8 cellular contexts compared by ENCODE assay signal in genomic region chr12:55973598-55974307, GRCh38. TPM values are rescaled to one million over a fixed set of nuclear protein-coding genes. Genes with fewer than 3 reads are reported as not detected.
A peak's percentile ranks its signal among the peaks of the same experiment; 100 is the strongest.
DNase-seq lines count a peak whose midpoint lies in the region; ATAC-seq and TF ChIP-seq lines count a peak whose summit lies in the region.

TSS of gene RAB5B (plus strand) at chr12:55974078. CDS start at chr12:55986961, 12,883 bp downstream.

- peak within 1 kb of the TSS; percentile 93 for H3K4me3 ChIP-seq in upper lobe of right lung

- H3K4me1 ChIP-seq in upper lobe of right lung: peaks cover 33% of the 10 kb centered on the region

- intact Hi-C loops in T-helper 1 cell treated with Interleukin-12 subunit alpha and Interleukin-12 subunit beta and Interleukin-4 antibody, amounts not matched to agents 30 ng/mL and 1 ng/mL, for 36 hours (cut with micrococcal nuclease): loop anchor here (1.0 to 5.0 kb wide), 26 partner anchors 7 to 1779 kb away; partner anchors contain the start of genes BLOC1S1, CDK2, CDK4 and COQ10A
- intact Hi-C loops in left cardiac atrium (cut with DNase I): no loop called here
- intact Hi-C loops in posterior vena cava (cut with DNase I): no loop called here
- intact Hi-C loops in upper lobe of right lung (cut with DNase I): no loop called here

- peak within 1 kb of the TSS; percentile 96 for H3K27ac ChIP-seq in upper lobe of right lung

- DNase-seq in NCI-H1694 (lab: John Stamatoyannopoulos, UW) (peak; percentile 99), amygdala (lab: John Stamatoyannopoulos, UW) (peak; percentile 69 to 100 (median 99)), left cardiac atrium (peak; percentile 99), posterior vena cava (ENCODE audit: low spot score) (peak; percentile 100), upper lobe of right lung (peak; percentile 99)

- H3K27me3 ChIP-seq in upper lobe of right lung: no peaks in the 10 kb centered on the region

- H3K36me3 ChIP-seq in upper lobe of right lung: peaks cover 6% of the 10 kb centered on the region

- peak; percentile 38 for TF ChIP-seq CTCF in upper lobe of right lung (IDR thresholded peaks at IDR 0.05)

- ATAC-seq in GM18498 (IDR thresholded peaks at IDR 0.05; ENCODE audit: unreplicated experiment): peak; percentile 91
- ATAC-seq in HG02885 (IDR thresholded peaks at IDR 0.05; ENCODE audit: poor library complexity, unreplicated experiment): peak; percentile 92
- peak; percentile 94 to 95 for ATAC-seq in left cardiac atrium
- ATAC-seq in upper lobe of right lung: peak; percentile 94

- no peaks in the 10 kb centered on the region for H3K9me3 ChIP-seq in upper lobe of right lung

RNA-seq across cellular contexts. Expression of gene RAB5B, which starts in this region (rescaled TPM):
- total RNA-seq in T-helper 1 cell treated with Interleukin-12 subunit alpha and Interleukin-12 subunit beta and Interleukin-4 antibody, amounts not matched to agents 30 ng/mL and 1 ng/mL, for 36 hours: 68.8 and 73.5 TPM in 2 replicates
- total RNA-seq in left cardiac atrium (100 to 1,000 TPM; 105 to 114 TPM), posterior vena cava (100 to 1,000 TPM; 108 to 109 TPM), upper lobe of right lung (150 TPM)

Comparison
In these comparisons a context has a peak if more than half of its experiments do, and no peak if none do; other contexts are left out.
1. Peak in every context shown above with its lines: DNase-seq, ATAC-seq, H3K4me3 ChIP-seq and H3K27ac ChIP-seq.